In genomic region chr11:41175304-41175972, GRCh38 we compare ENCODE assay signal across 1 cellular context.
TF ChIP-seq lines count a peak whose summit lies in the region.

No MANE protein-coding gene starts in this region.

TF ChIP-seq in WTC11, 78 proteins besides CTCF, POLR2A, EP300 and RAD21 (continued from another document):
- TF ChIP-seq ZNF425 (CRISPR knock-in tag; conservative IDR thresholded peaks at IDR 0.05) (no peak), ESRRA (CRISPR knock-in tag; IDR thresholded peaks at IDR 0.05; ENCODE audit: borderline replicate concordance) (no peak), ZNF512 (CRISPR knock-in tag; IDR thresholded peaks at IDR 0.05; ENCODE audit: borderline replicate concordance) (no peak), GTF2I (CRISPR knock-in tag; conservative IDR thresholded peaks at IDR 0.05) (no peak), ZNF317 (CRISPR knock-in tag; IDR thresholded peaks at IDR 0.05; ENCODE audit: borderline replicate concordance, low read depth) (no peak), ZNF532 (CRISPR knock-in tag; IDR thresholded peaks at IDR 0.05; ENCODE audit: borderline replicate concordance) (no peak), E2F5 (CRISPR knock-in tag; IDR thresholded peaks at IDR 0.05) (no peak), NR1H2 (CRISPR knock-in tag; IDR thresholded peaks at IDR 0.05) (no peak), ZMAT4 (CRISPR knock-in tag; IDR thresholded peaks at IDR 0.05) (no peak), ATF2 (CRISPR knock-in tag; IDR thresholded peaks at IDR 0.05; ENCODE audit: borderline replicate concordance, low read depth) (no peak), MAX (CRISPR knock-in tag; IDR thresholded peaks at IDR 0.05) (no peak)
